In genomic region chr5:40226906-40227305, GRCh38 we compare ENCODE assay signal across 29 cellular contexts.
"Had no signal": no experiment of that assay in that cellular context is flagged by ENCODE, and none has a peak within 500 bp of the region (broad histone marks: within the 10 kb centered on the region; RNA-seq: fewer than 3 reads in every experiment).

No MANE protein-coding gene starts in this region.

- H3K27me3 ChIP-seq: esophagus muscularis mucosa, left lung, ovary, sigmoid colon, suprapubic skin, tibial nerve had no signal

- H3K4me3 ChIP-seq: esophagus muscularis mucosa, left lung, lung, ovary, sigmoid colon, smooth muscle cell, suprapubic skin, tibial nerve had no signal

- H3K27ac ChIP-seq: esophagus muscularis mucosa, left lung, neutrophil, ovary, sigmoid colon, suprapubic skin, tibial nerve, VCaP had no signal

- H3K36me3 ChIP-seq: esophagus muscularis mucosa, left lung, neutrophil, ovary, sigmoid colon, suprapubic skin, tibial nerve had no signal

- H3K4me3 Mint-ChIP-seq: activated CD4-positive, alpha-beta T cell treated with anti-CD3 and anti-CD28 coated beads, Interleukin-2, amount 10 ng/mL, durations not matched to agents 7 days and 5 days; activated CD8-positive, alpha-beta memory T cell treated with anti-CD3 and anti-CD28 coated beads, Interleukin-2, amount 10 ng/mL, durations not matched to agents 7 days and 5 days; activated CD8-positive, alpha-beta T cell treated with anti-CD3 and anti-CD28 coated beads, Interleukin-2, amount 10 ng/mL, durations not matched to agents 7 days and 5 days; activated T-cell treated with anti-CD3 and anti-CD28 coated beads, Interleukin-2, amount 50 U/mL, for 72 hours; nephron progenitor cell; T-helper 1 cell treated with Interleukin-12 subunit alpha and Interleukin-12 subunit beta and Interleukin-4 antibody, amounts not matched to agents 30 μg/mL and 1 μg/mL, for 36 hours had no signal

- H3K36me3 Mint-ChIP-seq: activated naive CD4-positive, alpha-beta T cell treated with anti-CD3 and anti-CD28 coated beads, Interleukin-2, amount 50 U/mL, for 72 hours had no signal

- H3K27me3 Mint-ChIP-seq: activated CD4-positive, alpha-beta T cell treated with anti-CD3 and anti-CD28 coated beads, Interleukin-2, amount 10 ng/mL, durations not matched to agents 7 days and 5 days; activated CD8-positive, alpha-beta memory T cell treated with anti-CD3 and anti-CD28 coated beads, Interleukin-2, amount 10 ng/mL, durations not matched to agents 7 days and 5 days; progenitor cell of endocrine pancreas had no signal

- H3K27ac Mint-ChIP-seq: activated CD4-positive, alpha-beta T cell treated with anti-CD3 and anti-CD28 coated beads, Interleukin-2, amount 10 ng/mL, durations not matched to agents 7 days and 5 days; activated CD8-positive, alpha-beta memory T cell treated with anti-CD3 and anti-CD28 coated beads, Interleukin-2, amount 10 ng/mL, durations not matched to agents 7 days and 5 days; activated CD8-positive, alpha-beta T cell treated with anti-CD3 and anti-CD28 coated beads, Interleukin-2, amount 10 ng/mL, durations not matched to agents 7 days and 5 days; activated naive CD4-positive, alpha-beta T cell treated with anti-CD3 and anti-CD28 coated beads, Interleukin-2, amount 50 U/mL, for 72 hours; activated T-cell treated with anti-CD3 and anti-CD28 coated beads, Interleukin-2, amount 50 U/mL, for 72 hours; nephron progenitor cell; progenitor cell of endocrine pancreas; T-helper 1 cell treated with Interleukin-12 subunit alpha and Interleukin-12 subunit beta and Interleukin-4 antibody, amounts not matched to agents 30 μg/mL and 1 μg/mL, for 36 hours had no signal

- H3K4me1 ChIP-seq: esophagus muscularis mucosa, left lung, suprapubic skin had no signal

- H3K9me3 ChIP-seq: esophagus muscularis mucosa, left lung, neutrophil, ovary, sigmoid colon, suprapubic skin, tibial nerve had no signal

- ATAC-seq: activated CD4-positive, CD25-positive, alpha-beta regulatory T cell treated with anti-CD3 and anti-CD28 coated beads, Interleukin-2, amount 50 U/mL, for 24 hours; activated CD8-positive, alpha-beta memory T cell treated with anti-CD3 and anti-CD28 coated beads, Interleukin-2, amount 10 ng/mL, durations not matched to agents 7 days and 5 days; activated CD8-positive, alpha-beta T cell treated with anti-CD3 and anti-CD28 coated beads, Interleukin-2, amount 10 ng/mL, durations not matched to agents 7 days and 5 days; activated naive CD4-positive, alpha-beta T cell treated with anti-CD3 and anti-CD28 coated beads, Interleukin-2, amount 50 U/mL, for 72 hours; activated T-cell treated with anti-CD3 and anti-CD28 coated beads, Interleukin-2, amount 50 U/mL, for 72 hours had no signal

- DNase-seq: activated CD4-positive, alpha-beta T cell treated with anti-CD3 and anti-CD28 coated beads, Interleukin-2, amount 10 ng/mL, durations not matched to agents 7 days and 5 days; activated CD8-positive, alpha-beta memory T cell treated with anti-CD3 and anti-CD28 coated beads, Interleukin-2, amount 10 ng/mL, durations not matched to agents 7 days and 5 days; activated CD8-positive, alpha-beta T cell treated with anti-CD3 and anti-CD28 coated beads, Interleukin-2, amount 10 ng/mL, durations not matched to agents 7 days and 5 days; activated naive CD4-positive, alpha-beta T cell; activated T-cell treated with anti-CD3 and anti-CD28 coated beads, Interleukin-2, amount 50 U/mL, for 72 hours; anterior cingulate cortex; dermis blood vessel endothelial cell; effector CD4-positive, alpha-beta T cell; left lung; nephron progenitor cell; ovary; retina; sigmoid colon; stimulated activated CD4-positive, alpha-beta T cell treated with anti-CD3 and anti-CD28 coated beads, Interleukin-1b, Interleukin-23, amount 100 ng/mL, for 48 hours; stimulated activated CD4-positive, alpha-beta T cell treated with anti-CD3 and anti-CD28 coated beads, Interleukin-4, amount 100 ng/mL, for 4 hours; stimulated activated CD8-positive, alpha-beta memory T cell treated with anti-CD3 and anti-CD28 coated beads, Interleukin-4, amount 100 ng/mL, for 48 hours; stimulated activated naive CD4-positive, alpha-beta T cell; T-helper 9 cell had no signal

- H3K9me3 Mint-ChIP-seq: activated T-cell treated with anti-CD3 and anti-CD28 coated beads, Interleukin-2, amount 50 U/mL, for 72 hours; nephron progenitor cell had no signal
